ENCODE assay signal across 8 cellular contexts in the genomic region with DNA sequence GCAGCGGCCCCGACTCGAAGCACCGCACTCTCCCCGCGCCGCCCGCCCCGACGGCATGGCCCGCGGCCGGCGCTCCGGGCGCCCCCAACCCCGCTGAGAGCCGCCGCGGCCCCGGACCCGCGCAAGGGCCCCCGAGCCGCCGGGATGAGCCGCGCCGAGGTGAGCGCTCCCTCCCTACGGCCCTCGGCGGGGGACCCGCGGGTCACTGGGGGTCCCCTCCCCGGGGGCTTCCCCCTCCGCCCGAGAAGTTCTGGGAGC. TPM values are rescaled to one million over a fixed set of nuclear protein-coding genes. Genes with fewer than 3 reads are reported as not detected.
DNase-seq lines count a peak whose midpoint lies in the region; ATAC-seq and TF ChIP-seq lines count a peak whose summit lies in the region.

No MANE protein-coding gene starts in this region.

- H3K9me3 Mint-ChIP-seq in neural crest cell = no peaks in the 10 kb centered on the region

- H3K4me3 Mint-ChIP-seq in neural crest cell = peak overlapping the region; percentile 89

- no peak overlapping the region for H3K27ac Mint-ChIP-seq in neural crest cell (ENCODE audit: unreplicated experiment)

- H3K27me3 Mint-ChIP-seq in neural crest cell (ENCODE audit: low read depth) = peaks cover 39% of the 10 kb centered on the region

- ATAC-seq in GM18909 (IDR thresholded peaks at IDR 0.05; ENCODE audit: poor library complexity, unreplicated experiment) = peak; percentile 9

- H3K4me1 Mint-ChIP-seq in neural crest cell = peaks cover 22% of the 10 kb centered on the region

- TF ChIP-seq CTCF in HL-60 (IDR thresholded peaks at IDR 0.05; ENCODE audit: insufficient read depth, low read length) (no peak), neural crest cell (conservative IDR thresholded peaks at IDR 0.05) (no peak)

- H3K4me3 ChIP-seq in HL-60 (replicated peaks; ENCODE audit: insufficient read depth, low read length) = peak overlapping the region; percentile 42

- peaks cover 44% of the 10 kb centered on the region for H3K27me3 ChIP-seq in HL-60 (ENCODE audit: insufficient read depth, poor library complexity, severe bottlenecking)

- DNase-seq in HL-60 (ENCODE audit: low read depth in 1 of 2, low spot score in 1 of 2) = no peak
- peak; percentile 15 for DNase-seq in neural crest cell (ENCODE audit: low read depth, low spot score)
- no peak for DNase-seq in islet precursor cell
- DNase-seq in NAMALWA (ENCODE audit: low spot score) = no peak
- DNase-seq in Ammon's horn (ENCODE audit: low spot score) = no peak
- DNase-seq in DMS114 treated with DMSO at 0.1 percent for 48 hours (lab: John Stamatoyannopoulos, UW; ENCODE audit: unreplicated experiment) = no peak

- no peak overlapping the region for H3K27ac ChIP-seq in HL-60 (replicated peaks)
- peak overlapping the region; percentile 81 for H3K27ac ChIP-seq in cingulate gyrus (ENCODE audit: low read depth, low read length)

- H3K36me3 Mint-ChIP-seq in neural crest cell (ENCODE audit: low read depth) = no peaks in the 10 kb centered on the region

RNA-seq across cellular contexts. Expression of gene SAMD4A, which starts 0.8 kb away (rescaled TPM):
- 3.0 and 4.7 TPM in 2 replicates for total RNA-seq in neural crest cell

RNA-seq across cellular contexts. Expression of gene CGRRF1, which starts 56.4 kb away (rescaled TPM):
- total RNA-seq in neural crest cell = 17.0 and 23.8 TPM in 2 replicates
